9 cellular contexts compared by ENCODE assay signal in genomic region chr3:197305854-197306253, GRCh38. TPM values are rescaled to one million over a fixed set of nuclear protein-coding genes. Genes with fewer than 3 reads are reported as not detected.
DNase-seq lines count a peak whose midpoint lies in the region; ATAC-seq and TF ChIP-seq lines count a peak whose summit lies in the region.
"Had no signal": no experiment of that assay in that cellular context is flagged by ENCODE, and none has a peak within 500 bp of the region (broad histone marks: within the 10 kb centered on the region; RNA-seq: fewer than 3 reads in every experiment).

No MANE protein-coding gene starts in this region.

- no peaks in the 10 kb centered on the region for H3K79me2 ChIP-seq in GM23248 (ENCODE audit: insufficient read depth)
- no peaks in the 10 kb centered on the region for H3K79me2 ChIP-seq in OCI-LY7 (ENCODE audit: insufficient read depth, low read depth, low read length)

- H3K36me3 ChIP-seq in GM23248 (ENCODE audit: low read depth) (no peaks in the 10 kb centered on the region), OCI-LY7 (ENCODE audit: insufficient read depth, low read length) (no peaks in the 10 kb centered on the region), mucosa of descending colon (ENCODE audit: low read depth) (no peaks in the 10 kb centered on the region)

- TF ChIP-seq CTCF in OCI-LY7 (conservative IDR thresholded peaks at IDR 0.05; ENCODE audit: low read length) (no peak), mucosa of descending colon (IDR thresholded peaks at IDR 0.05) (no peak), nephron progenitor cell (IDR thresholded peaks at IDR 0.05) (no peak)

- CTCF ChIA-PET in OCI-LY7 (lab: Charles Lee; ENCODE audit: unreplicated experiment), result no interaction called here

- no peak overlapping the region for H3K4me3 Mint-ChIP-seq in nephron progenitor cell

- H2AFZ ChIP-seq in GM23248 (no peak overlapping the region), OCI-LY7 (ENCODE audit: low read length) (peak overlapping the region; percentile 23; the same call in 1 of the 2 replicates)

- BruUV-seq in OCI-LY7 (replicated peaks; lab: Mats Ljungman, UMichigan), result no TSS peak

- H3K4me1 Mint-ChIP-seq in nephron progenitor cell, result peaks cover 27% of the 10 kb centered on the region

- H3K4me2 ChIP-seq in GM23248 (ENCODE audit: unreplicated experiment), result peak overlapping the region; percentile 36
- peak overlapping the region; percentile 11; the same call in 1 of the 2 replicates for H3K4me2 ChIP-seq in OCI-LY7 (ENCODE audit: low read length)

- H3K4me3 ChIP-seq in GM23248 (peak overlapping the region; percentile 14; the same call in 1 of the 2 replicates), OCI-LY7 (ENCODE audit: low read depth, low read length, poor library complexity, severe bottlenecking) (no peak overlapping the region), mucosa of descending colon (no peak overlapping the region)

- no peaks in the 10 kb centered on the region for H3K9me3 ChIP-seq in GM23248 (ENCODE audit: low read depth)
- no peaks in the 10 kb centered on the region for H3K9me3 ChIP-seq in OCI-LY7 (ENCODE audit: low read length)
- no peaks in the 10 kb centered on the region for H3K9me3 ChIP-seq in mucosa of descending colon

- H3K27ac ChIP-seq in GM23248 (peak overlapping the region; percentile 71), OCI-LY7 (ENCODE audit: low read depth, low read length, poor library complexity, severe bottlenecking) (no peak overlapping the region)

- ATAC-seq in GM18517 (IDR thresholded peaks at IDR 0.05; ENCODE audit: unreplicated experiment), result peak; percentile 93
- ATAC-seq in mucosa of descending colon, result peak; percentile 25

- intact Hi-C loops in OCI-LY7 (cut with micrococcal nuclease; ENCODE audit: unreplicated experiment) (no loop called here), mucosa of descending colon (cut with DNase I, micrococcal nuclease) (no loop called here)

- H3K36me3 Mint-ChIP-seq in nephron progenitor cell (ENCODE audit: low read depth), result no peaks in the 10 kb centered on the region

- no peaks in the 10 kb centered on the region for H3K9me3 Mint-ChIP-seq in nephron progenitor cell

- peaks cover 69% of the 10 kb centered on the region for H3F3A ChIP-seq in GM23248 (ENCODE audit: insufficient read depth)

- H4K20me1 ChIP-seq in GM23248 (ENCODE audit: insufficient read depth), result no peaks in the 10 kb centered on the region
- H4K20me1 ChIP-seq in OCI-LY7 (ENCODE audit: insufficient read depth, low read length), result no peaks in the 10 kb centered on the region

- no peaks in the 10 kb centered on the region for H3K27me3 ChIP-seq in GM23248 (replicated peaks; ENCODE audit: insufficient read depth)

- WGBS in GM23248 (ENCODE audit: low coverage in 1 of 2, low lambda C conversion rate in 2 of 2, missing lambda C conversion rate in 2 of 2), 2 experiments, result 0% methylated on average over 1 of the region's 1 CpG

- H3K4me1 ChIP-seq in GM23248 (ENCODE audit: insufficient read depth) (peaks cover 73% of the 10 kb centered on the region), OCI-LY7 (ENCODE audit: insufficient read depth, low read length, poor library complexity, severe bottlenecking) (peaks cover 31% of the 10 kb centered on the region), mucosa of descending colon (ENCODE audit: low read depth) (peaks cover 4% of the 10 kb centered on the region)

- DNase-seq in GM23248, result peak; percentile 75
- DNase-seq in OCI-LY7 (ENCODE audit: low spot score), result peak; percentile 45
- no peak for DNase-seq in mucosa of descending colon
- DNase-seq in HK-2 (ENCODE audit: unreplicated experiment), result no peak
- no peak for DNase-seq in epidermal melanocyte (ENCODE audit: insufficient read length, low spot score)
- DNase-seq in nephron progenitor cell, result no peak
- no peak for DNase-seq in NCI-H2171 (lab: John Stamatoyannopoulos, UW)
- DNase-seq: KBM-7 had no signal

- H3K9me2 ChIP-seq in GM23248 (ENCODE audit: insufficient read depth), result no peaks in the 10 kb centered on the region
- H3K9me2 ChIP-seq in OCI-LY7 (ENCODE audit: insufficient read depth, low read length), result no peaks in the 10 kb centered on the region

- in situ Hi-C loops in GM23248 (cut with MboI), result no loop called here

- peaks cover 15% of the 10 kb centered on the region for H3K27me3 Mint-ChIP-seq in nephron progenitor cell (ENCODE audit: low read depth, poor library complexity)

- H3K27ac Mint-ChIP-seq in nephron progenitor cell, result no peak overlapping the region

- H3K9ac ChIP-seq in GM23248, result 0 out of 2 replicates have a peak overlapping the region, but pooled peaks have one; percentile 12

- POLR2A ChIA-PET in OCI-LY7 (lab: Charles Lee), result interaction anchor here (0.5 kb wide), 1 partner anchor 13 kb away, joined by 3 read pairs; no protein-coding TSS in a partner anchor

RNA-seq across cellular contexts. Expression of gene DLG1, which starts 7.4 kb away (rescaled TPM):
- total RNA-seq in GM23248 (2014; rRNA removed; shearing (Covaris generic)), result 45.9 and 63.0 TPM in 2 replicates
- polyA plus RNA-seq in GM23248 (2016; fragmentation: Nextera tagmentation; extraction: Ambion mirVana), result 19.6 and 23.2 TPM in 2 replicates
- total RNA-seq in OCI-LY7 (2014; rRNA removed; shearing (Covaris generic)), result 48.9 and 78.7 TPM in 2 replicates
- total RNA-seq in OCI-LY7 (2022) (95.1 and 95.6 TPM in 2 replicates), mucosa of descending colon (100 to 1,000 TPM; 107 to 163 (median 134) TPM)

Comparison
In these comparisons a context has a peak if more than half of its experiments do, and no peak if none do; other contexts are left out.
1. DNase-seq: peak in GM23248 (single experiment) and OCI-LY7 (single experiment); none in mucosa of descending colon (0 of 3), HK-2 (single experiment), epidermal melanocyte (single experiment), nephron progenitor cell (single experiment) and NCI-H2171 (single experiment).